Comparison of ENCODE assay signal across 23 cellular contexts in genomic region chr18:55549474-55550104, GRCh38.
"Had no signal": no experiment of that assay in that cellular context is flagged by ENCODE, and none has a peak within 500 bp of the region (broad histone marks: within the 10 kb centered on the region; RNA-seq: fewer than 3 reads in every experiment).

No MANE protein-coding gene starts in this region.

- H3K27ac ChIP-seq: body of pancreas, esophagus squamous epithelium, heart right ventricle, right atrium auricular region, suprapubic skin, tibial artery, upper lobe of right lung had no signal

- H3K4me3 ChIP-seq: body of pancreas, esophagus squamous epithelium, heart right ventricle, mucosa of descending colon, right atrium auricular region, suprapubic skin, upper lobe of right lung had no signal

- H3K9me3 ChIP-seq: body of pancreas, esophagus squamous epithelium, heart right ventricle, mucosa of descending colon, right atrium auricular region, suprapubic skin, tibial artery, upper lobe of right lung had no signal

- DNase-seq: activated CD4-positive, alpha-beta T cell treated with anti-CD3 and anti-CD28 coated beads for 4 hours; activated CD4-positive, alpha-beta T cell treated with anti-CD3 and anti-CD28 coated beads, Interleukin-2, amount 50 U/mL, for 48 hours; activated CD4-positive, CD25-positive, alpha-beta regulatory T cell; activated CD8-positive, alpha-beta memory T cell treated with anti-CD3 and anti-CD28 coated beads for 24 hours; activated effector memory CD4-positive, alpha-beta T cell treated with Interleukin-2 at 50 U/mL for 16 hours; activated naive CD4-positive, alpha-beta T cell treated with Interleukin-2 at 50 U/mL for 16 hours; anterior cingulate cortex; body of pancreas; dermis blood vessel endothelial cell; effector CD4-positive, alpha-beta T cell; esophagus squamous epithelium; foreskin melanocyte; heart right ventricle; mucosa of descending colon; stimulated activated naive CD4-positive, alpha-beta T cell; T-helper 17 cell; tibial artery; upper lobe of right lung had no signal

- H3K27me3 ChIP-seq: body of pancreas, esophagus squamous epithelium, heart right ventricle, right atrium auricular region, suprapubic skin, tibial artery, upper lobe of right lung had no signal

- H3K27me3 Mint-ChIP-seq: activated naive CD8-positive, alpha-beta T cell; T-helper 17 cell had no signal

- ATAC-seq: body of pancreas; heart right ventricle; mucosa of descending colon; natural killer cell treated with Interleukin-12 subunit alpha and Interleukin-12 subunit beta and Interleukin-15 and Interleukin-18, amount 100 ng/mL, for 72 hours; T-helper 17 cell; upper lobe of right lung had no signal

- H3K36me3 Mint-ChIP-seq: activated naive CD8-positive, alpha-beta T cell; natural killer cell treated with Interleukin-12 subunit alpha and Interleukin-12 subunit beta and Interleukin-15 and Interleukin-18, amount 100 ng/mL, for 72 hours had no signal

- H3K9me3 Mint-ChIP-seq: natural killer cell treated with Interleukin-12 subunit alpha and Interleukin-12 subunit beta and Interleukin-15 and Interleukin-18, amount 100 ng/mL, for 72 hours had no signal

- FAIRE-seq: colon had no signal

- H3K4me1 Mint-ChIP-seq: T-helper 17 cell had no signal

- H3K27ac Mint-ChIP-seq: activated naive CD8-positive, alpha-beta T cell; natural killer cell treated with Interleukin-12 subunit alpha and Interleukin-12 subunit beta and Interleukin-15 and Interleukin-18, amount 100 ng/mL, for 72 hours; T-helper 17 cell had no signal

- H3K36me3 ChIP-seq: esophagus squamous epithelium, heart right ventricle, right atrium auricular region, suprapubic skin, tibial artery, upper lobe of right lung had no signal

- H3K4me3 Mint-ChIP-seq: activated naive CD8-positive, alpha-beta T cell; natural killer cell treated with Interleukin-12 subunit alpha and Interleukin-12 subunit beta and Interleukin-15 and Interleukin-18, amount 100 ng/mL, for 72 hours; T-helper 17 cell had no signal

- H3K4me1 ChIP-seq: body of pancreas, suprapubic skin, upper lobe of right lung had no signal
